8 cellular contexts compared by ENCODE assay signal in the genomic region with DNA sequence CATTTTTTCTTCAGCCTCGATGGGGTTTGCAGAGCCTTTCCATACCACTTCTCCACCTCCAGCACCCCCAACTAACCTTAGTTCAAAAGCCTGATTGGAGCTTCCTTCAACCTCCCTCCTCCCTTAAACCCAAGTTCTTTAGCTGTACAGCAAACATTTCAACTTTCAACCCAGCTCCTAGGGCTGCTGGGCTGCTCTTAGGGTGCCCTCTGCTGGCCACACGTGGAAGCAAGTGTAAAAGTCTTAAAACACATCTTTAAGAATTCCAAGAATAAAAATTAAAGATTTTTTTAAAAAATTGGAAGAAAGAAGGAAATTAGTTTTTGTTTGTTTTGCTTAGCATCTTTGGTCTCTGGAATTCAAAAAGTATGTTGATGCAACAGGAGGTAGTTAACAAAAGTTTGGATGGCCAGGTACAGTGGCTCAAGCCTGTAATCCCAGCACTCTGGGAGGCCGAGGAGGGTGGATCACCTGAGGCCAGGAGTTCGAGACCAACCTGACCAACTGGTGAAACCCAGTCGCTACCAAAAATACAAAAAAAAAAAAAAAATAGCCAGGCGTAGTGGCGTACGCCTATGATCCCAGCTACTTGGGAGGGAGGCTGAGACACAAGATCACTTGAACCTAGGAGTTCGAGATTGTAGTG. TPM values are rescaled to one million over a fixed set of nuclear protein-coding genes. Genes with fewer than 3 reads are reported as not detected.
DNase-seq lines count a peak whose midpoint lies in the region; ATAC-seq, FAIRE-seq and TF ChIP-seq lines count a peak whose summit lies in the region.

No MANE protein-coding gene starts in this region.

- H3K4me1 ChIP-seq in neutrophil (ENCODE audit: control insufficient read depth in 1 of 2, insufficient read depth in 1 of 2, low read depth in 1 of 2, low read length in 1 of 2) = no peaks in the 10 kb centered on the region

- H3K9me3 ChIP-seq in neutrophil = no peaks in the 10 kb centered on the region

- no peak for ATAC-seq in GM18858 (IDR thresholded peaks at IDR 0.05; ENCODE audit: unreplicated experiment)

- H3K36me3 Mint-ChIP-seq in activated T-cell treated with anti-CD3 and anti-CD28 coated beads, Interleukin-2, amount 50 U/mL, for 24 hours (ENCODE audit: low read depth) = peaks cover 5% of the 10 kb centered on the region
- peaks cover 4% of the 10 kb centered on the region for H3K36me3 Mint-ChIP-seq in type B pancreatic cell

- H3K27ac Mint-ChIP-seq in activated T-cell treated with anti-CD3 and anti-CD28 coated beads, Interleukin-2, amount 50 U/mL, for 24 hours = no peak overlapping the region
- H3K27ac Mint-ChIP-seq in type B pancreatic cell = no peak overlapping the region

- H3K27ac ChIP-seq in neutrophil = no peak overlapping the region

- no peaks in the 10 kb centered on the region for H3K27me3 Mint-ChIP-seq in activated T-cell treated with anti-CD3 and anti-CD28 coated beads, Interleukin-2, amount 50 U/mL, for 24 hours
- H3K27me3 Mint-ChIP-seq in type B pancreatic cell = no peaks in the 10 kb centered on the region

- no peaks in the 10 kb centered on the region for H3K4me1 Mint-ChIP-seq in activated T-cell treated with anti-CD3 and anti-CD28 coated beads, Interleukin-2, amount 50 U/mL, for 24 hours (ENCODE audit: low read depth)
- H3K4me1 Mint-ChIP-seq in type B pancreatic cell (ENCODE audit: unreplicated experiment) = peaks cover 7% of the 10 kb centered on the region

- no peaks in the 10 kb centered on the region for H3K27me3 ChIP-seq in neutrophil

- H3K36me3 ChIP-seq in neutrophil = peaks cover 8% of the 10 kb centered on the region

- H3K4me3 ChIP-seq in AG09309 (ENCODE audit: control insufficient read depth, low read depth, low read length) (no peak overlapping the region), fibroblast of the aortic adventitia (ENCODE audit: low read depth, low read length) (no peak overlapping the region), neutrophil (ENCODE audit: low read depth in 1 of 2, low read length in 1 of 2) (no peak overlapping the region)

- FAIRE-seq in GM12891 (lab: Jason Lieb, UNC) = no peak

- TF ChIP-seq CTCF in AG09309 (IDR thresholded peaks at IDR 0.05; ENCODE audit: control insufficient read depth, insufficient read depth, low read depth, low read length, missing control alignments) = peak; percentile 90
- peak; percentile 94 for TF ChIP-seq CTCF in fibroblast of the aortic adventitia (IDR thresholded peaks at IDR 0.05; ENCODE audit: insufficient read depth, low read length)
- TF ChIP-seq CTCF in neutrophil (IDR thresholded peaks at IDR 0.05) = peak; percentile 42
- TF ChIP-seq CTCF in type B pancreatic cell (conservative IDR thresholded peaks at IDR 0.05) = peak; percentile 97

- no peak for TF ChIP-seq POLR2A in GM12891 (IDR thresholded peaks at IDR 0.05; ENCODE audit: low read depth, low read length)

- H3K4me3 Mint-ChIP-seq in activated T-cell treated with anti-CD3 and anti-CD28 coated beads, Interleukin-2, amount 50 U/mL, for 24 hours = no peak overlapping the region
- no peak overlapping the region for H3K4me3 Mint-ChIP-seq in type B pancreatic cell

- DNase-seq in AG09309 (ENCODE audit: low read depth) (no peak), GM12891 (ENCODE audit: insufficient read length, low spot score) (peak; percentile 37), NOMO-1 (lab: John Stamatoyannopoulos, UW; ENCODE audit: unreplicated experiment in 2 of 2) (peak; percentile 48 to 63), fibroblast of the aortic adventitia (ENCODE audit: low read depth) (peak; percentile 77), type B pancreatic cell (ENCODE audit: extremely low spot score, unreplicated experiment) (no peak)
- peak; percentile 71 for DNase-seq in activated T-cell treated with anti-CD3 and anti-CD28 coated beads, Interleukin-2, amount 50 U/mL, for 24 hours

- peaks cover 11% of the 10 kb centered on the region for H3K9me3 Mint-ChIP-seq in activated T-cell treated with anti-CD3 and anti-CD28 coated beads, Interleukin-2, amount 50 U/mL, for 24 hours
- H3K9me3 Mint-ChIP-seq in type B pancreatic cell = peaks cover 2% of the 10 kb centered on the region

TF ChIP-seq in GM12891, 5 proteins besides CTCF, POLR2A, EP300 and RAD21:
- TF ChIP-seq POLR2AphosphoS5 (IDR thresholded peaks at IDR 0.05; ENCODE audit: low read depth, low read length) (no peak), PAX5 (IDR thresholded peaks at IDR 0.05; ENCODE audit: insufficient read depth, low read length, severe bottlenecking) (no peak), TAF1 (IDR thresholded peaks at IDR 0.05; ENCODE audit: low read depth, low read length) (no peak), SPI1 (IDR thresholded peaks at IDR 0.05; ENCODE audit: low read depth, low read length) (no peak), POU2F2 (IDR thresholded peaks at IDR 0.05; ENCODE audit: low read depth, low read length) (no peak)

RNA-seq across cellular contexts. Expression of gene HSD17B3, which starts 15.5 kb away (rescaled TPM):
- polyA plus RNA-seq in GM12891 (2012; ENCODE audit: low read depth, missing spikeins) = not detected
- total RNA-seq in fibroblast of the aortic adventitia (ENCODE audit: low replicate concordance) (not detected in 2 replicates), type B pancreatic cell (ENCODE audit: low replicate concordance) (not detected in 2 replicates)

Comparison
In these comparisons a context has a peak if more than half of its experiments do, and no peak if none do; other contexts are left out.
1. DNase-seq: peak in GM12891 (single experiment), NOMO-1 (2 of 2), activated T-cell treated with anti-CD3 and anti-CD28 coated beads, Interleukin-2, amount 50 U/mL, for 24 hours (single experiment) and fibroblast of the aortic adventitia (single experiment); none in AG09309 (single experiment) and type B pancreatic cell (single experiment).
2. CTCF ChIP-seq: peak in every context shown above with its lines; median percentile 97 in type B pancreatic cell; 94 in fibroblast of the aortic adventitia; 90 in AG09309; 42 in neutrophil.